Comparison of ENCODE assay signal across 1 cellular context in the genomic region with DNA sequence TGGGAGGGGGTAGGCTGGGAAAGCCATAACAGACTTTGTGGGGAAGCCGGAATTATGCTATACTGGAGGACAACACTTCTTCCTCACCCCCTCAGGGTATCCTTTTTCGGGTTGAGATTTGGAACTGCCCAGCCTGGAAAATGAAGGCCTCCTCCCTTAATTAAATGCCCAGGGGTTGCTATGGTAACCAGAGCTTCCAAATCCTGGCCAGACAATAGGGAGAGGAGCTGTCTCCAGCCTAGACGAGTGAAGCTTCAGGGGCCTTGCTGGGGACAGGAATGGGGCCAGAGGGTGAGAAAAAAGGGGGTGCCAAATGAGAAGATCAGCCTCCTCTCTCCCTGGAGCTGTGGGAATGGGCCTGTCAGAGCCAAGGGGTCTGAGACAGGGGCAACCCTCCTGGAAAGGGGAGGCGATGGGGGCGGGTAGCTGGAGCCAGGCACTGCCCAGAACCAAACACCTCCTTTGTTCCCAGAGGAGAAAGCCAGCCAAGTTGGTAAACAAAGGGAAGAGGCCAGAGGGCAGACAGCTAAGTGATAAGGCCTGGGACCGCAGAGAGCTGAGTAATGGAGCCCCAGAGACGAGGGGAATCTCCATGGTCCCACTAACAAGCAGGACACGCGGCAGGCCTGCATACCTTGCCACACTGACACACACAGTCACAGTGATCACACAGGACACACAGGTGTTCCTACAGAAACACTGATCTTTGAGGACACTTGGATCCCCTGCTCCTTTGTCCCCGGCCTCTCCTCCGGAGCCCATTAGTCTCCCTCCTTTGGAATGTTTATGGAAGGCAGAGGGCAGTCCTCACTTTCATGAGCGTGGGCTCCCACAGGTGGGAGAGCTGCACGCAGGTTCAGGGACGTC.
TF ChIP-seq lines count a peak whose summit lies in the region.

No MANE protein-coding gene starts in this region.

TF ChIP-seq in GM23338, 12 proteins besides CTCF, POLR2A, EP300 and RAD21 (continued from another document):
- TF ChIP-seq, protein P1, sequence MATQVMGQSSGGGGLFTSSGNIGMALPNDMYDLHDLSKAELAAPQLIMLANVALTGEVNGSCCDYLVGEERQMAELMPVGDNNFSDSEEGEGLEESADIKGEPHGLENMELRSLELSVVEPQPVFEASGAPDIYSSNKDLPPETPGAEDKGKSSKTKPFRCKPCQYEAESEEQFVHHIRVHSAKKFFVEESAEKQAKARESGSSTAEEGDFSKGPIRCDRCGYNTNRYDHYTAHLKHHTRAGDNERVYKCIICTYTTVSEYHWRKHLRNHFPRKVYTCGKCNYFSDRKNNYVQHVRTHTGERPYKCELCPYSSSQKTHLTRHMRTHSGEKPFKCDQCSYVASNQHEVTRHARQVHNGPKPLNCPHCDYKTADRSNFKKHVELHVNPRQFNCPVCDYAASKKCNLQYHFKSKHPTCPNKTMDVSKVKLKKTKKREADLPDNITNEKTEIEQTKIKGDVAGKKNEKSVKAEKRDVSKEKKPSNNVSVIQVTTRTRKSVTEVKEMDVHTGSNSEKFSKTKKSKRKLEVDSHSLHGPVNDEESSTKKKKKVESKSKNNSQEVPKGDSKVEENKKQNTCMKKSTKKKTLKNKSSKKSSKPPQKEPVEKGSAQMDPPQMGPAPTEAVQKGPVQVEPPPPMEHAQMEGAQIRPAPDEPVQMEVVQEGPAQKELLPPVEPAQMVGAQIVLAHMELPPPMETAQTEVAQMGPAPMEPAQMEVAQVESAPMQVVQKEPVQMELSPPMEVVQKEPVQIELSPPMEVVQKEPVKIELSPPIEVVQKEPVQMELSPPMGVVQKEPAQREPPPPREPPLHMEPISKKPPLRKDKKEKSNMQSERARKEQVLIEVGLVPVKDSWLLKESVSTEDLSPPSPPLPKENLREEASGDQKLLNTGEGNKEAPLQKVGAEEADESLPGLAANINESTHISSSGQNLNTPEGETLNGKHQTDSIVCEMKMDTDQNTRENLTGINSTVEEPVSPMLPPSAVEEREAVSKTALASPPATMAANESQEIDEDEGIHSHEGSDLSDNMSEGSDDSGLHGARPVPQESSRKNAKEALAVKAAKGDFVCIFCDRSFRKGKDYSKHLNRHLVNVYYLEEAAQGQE (IDR thresholded peaks at IDR 0.05; ENCODE audit: unreplicated experiment), result no peak
- no peak for TF ChIP-seq NANOG (IDR thresholded peaks at IDR 0.05; ENCODE audit: borderline replicate concordance)
TF ChIP-seq in GM23338: peak in this region for 0.
